In genomic region chr13:98592353-98592740, GRCh38 we compare ENCODE assay signal across 34 cellular contexts.
"Had no signal": no experiment of that assay in that cellular context is flagged by ENCODE, and none has a peak within 500 bp of the region (broad histone marks: within the 10 kb centered on the region; RNA-seq: fewer than 3 reads in every experiment).

No MANE protein-coding gene starts in this region.

- H3K36me3 Mint-ChIP-seq: activated CD4-positive, alpha-beta memory T cell treated with anti-CD3 and anti-CD28 coated beads for 36 hours; activated naive CD4-positive, alpha-beta T cell treated with anti-CD3 and anti-CD28 coated beads, Interleukin-2, amount 10 ng/mL, durations not matched to agents 7 days and 5 days; activated naive CD8-positive, alpha-beta T cell had no signal

- H3K4me3 Mint-ChIP-seq: activated B cell treated with CpG ODN at 0.5 μM for 24 hours; activated CD4-positive, alpha-beta memory T cell treated with anti-CD3 and anti-CD28 coated beads for 36 hours; activated naive CD4-positive, alpha-beta T cell treated with anti-CD3 and anti-CD28 coated beads, Interleukin-2, amount 10 ng/mL, durations not matched to agents 7 days and 5 days; activated naive CD8-positive, alpha-beta T cell; activated naive CD8-positive, alpha-beta T cell treated with anti-CD3 and anti-CD28 coated beads, Interleukin-2, amount 50 U/mL, for 24 hours; activated T-cell treated with anti-CD3 and anti-CD28 coated beads, Interleukin-2, amount 50 U/mL, for 4 hours; activated T-helper 1 cell treated with anti-CD3 and anti-CD28 coated beads, Interleukin-12 subunit alpha, Interleukin-12 subunit beta, Interleukin-2, Interleukin-4 antibody, amounts not matched to agents 30 ng/mL and 10 ng/mL and 1 ng/mL, durations not matched to agents 14 hours and 24 hours and 36 hours; brain had no signal

- H3K9me3 Mint-ChIP-seq: activated B cell treated with CpG ODN at 0.5 μM for 24 hours; activated CD4-positive, alpha-beta memory T cell treated with anti-CD3 and anti-CD28 coated beads for 36 hours; activated naive CD4-positive, alpha-beta T cell treated with anti-CD3 and anti-CD28 coated beads, Interleukin-2, amount 10 ng/mL, durations not matched to agents 7 days and 5 days; activated T-helper 1 cell treated with anti-CD3 and anti-CD28 coated beads, Interleukin-12 subunit alpha, Interleukin-12 subunit beta, Interleukin-2, Interleukin-4 antibody, amounts not matched to agents 30 ng/mL and 10 ng/mL and 1 ng/mL, durations not matched to agents 14 hours and 24 hours and 36 hours had no signal

- H3K27me3 ChIP-seq: Peyer's patch had no signal

- H3K9ac ChIP-seq: KMS-11 had no signal

- FAIRE-seq: bronchial epithelial cell had no signal

- H3K9me3 ChIP-seq: Peyer's patch had no signal

- H3K4me3 ChIP-seq: Peyer's patch had no signal

- DNase-seq: activated B cell treated with CpG ODN at 0.5 μM for 24 hours; activated CD4-positive, alpha-beta memory T cell treated with anti-CD3 and anti-CD28 coated beads for 36 hours; activated CD4-positive, alpha-beta T cell treated with anti-CD3 and anti-CD28 coated beads for 4 hours; activated CD4-positive, alpha-beta T cell treated with anti-CD3 and anti-CD28 coated beads, Interleukin-2, amount 50 U/mL, for 1 hour; activated CD4-positive, CD25-positive, alpha-beta regulatory T cell treated with anti-CD3 and anti-CD28 coated beads, Interleukin-2, amount 50 U/mL, for 72 hours; activated CD8-positive, alpha-beta memory T cell treated with anti-CD3 and anti-CD28 coated beads, Interleukin-2, amount 50 U/mL, for 4 hours; activated effector memory CD4-positive, alpha-beta T cell treated with Interleukin-2 at 50 U/mL for 16 hours; activated naive CD4-positive, alpha-beta T cell treated with anti-CD3 and anti-CD28 coated beads, Interleukin-2, amount 10 ng/mL, durations not matched to agents 7 days and 5 days; activated naive CD8-positive, alpha-beta T cell treated with anti-CD3 and anti-CD28 coated beads, Interleukin-2, amount 50 U/mL, for 24 hours; activated T-cell treated with anti-CD3 and anti-CD28 coated beads for 4 hours; activated T-cell treated with anti-CD3 and anti-CD28 coated beads, Interleukin-2, amount 50 U/mL, for 4 hours; anterior cingulate cortex; caudate nucleus; NCI-H1105; NCI-H1417 treated with DMSO at 0.1 percent for 48 hours; NCI-H187 treated with DMSO at 0.1 percent for 48 hours; NCI-H2081 treated with DMSO at 0.1 percent for 48 hours; NCI-H226; NCI-H446 treated with DMSO at 0.1 percent for 48 hours; NCI-H524; Peyer's patch; RPMI8226; SIG-M5; SW 1271; T-helper 1 cell; T-helper 2 cell; T-helper 9 cell had no signal

- H3K4me1 ChIP-seq: Peyer's patch had no signal

- H3K36me3 ChIP-seq: Peyer's patch had no signal

- H3K27me3 Mint-ChIP-seq: activated B cell treated with CpG ODN at 0.5 μM for 24 hours; activated CD4-positive, alpha-beta memory T cell treated with anti-CD3 and anti-CD28 coated beads for 36 hours; activated naive CD4-positive, alpha-beta T cell treated with anti-CD3 and anti-CD28 coated beads, Interleukin-2, amount 10 ng/mL, durations not matched to agents 7 days and 5 days; activated naive CD8-positive, alpha-beta T cell had no signal

- ATAC-seq: activated naive CD8-positive, alpha-beta T cell treated with anti-CD3 and anti-CD28 coated beads, Interleukin-2, amount 50 U/mL, for 24 hours; activated T-cell treated with anti-CD3 and anti-CD28 coated beads, Interleukin-2, amount 50 U/mL, for 4 hours; Right ventricle myocardium inferior had no signal

- H3K27ac ChIP-seq: KMS-11, VCaP had no signal

- H3K4me2 ChIP-seq: KMS-11 had no signal

- H3K27ac Mint-ChIP-seq: activated B cell treated with CpG ODN at 0.5 μM for 24 hours; activated CD4-positive, alpha-beta memory T cell treated with anti-CD3 and anti-CD28 coated beads for 36 hours; activated naive CD4-positive, alpha-beta T cell treated with anti-CD3 and anti-CD28 coated beads, Interleukin-2, amount 10 ng/mL, durations not matched to agents 7 days and 5 days; activated naive CD8-positive, alpha-beta T cell; activated naive CD8-positive, alpha-beta T cell treated with anti-CD3 and anti-CD28 coated beads, Interleukin-2, amount 50 U/mL, for 24 hours; activated T-helper 1 cell treated with anti-CD3 and anti-CD28 coated beads, Interleukin-12 subunit alpha, Interleukin-12 subunit beta, Interleukin-2, Interleukin-4 antibody, amounts not matched to agents 30 ng/mL and 10 ng/mL and 1 ng/mL, durations not matched to agents 14 hours and 24 hours and 36 hours had no signal
